Comparison of ENCODE assay signal across 1 cellular context in genomic region chr7:33761440-33762080, GRCh38.
TF ChIP-seq lines count a peak whose summit lies in the region.

No MANE protein-coding gene starts in this region.

TF ChIP-seq in H1, 55 proteins besides CTCF, POLR2A, EP300 and RAD21:
- TF ChIP-seq SP2 (IDR thresholded peaks at IDR 0.05; ENCODE audit: low read length) (no peak), SRF (IDR thresholded peaks at IDR 0.05; ENCODE audit: low read depth, low read length) (no peak), CTBP2 (IDR thresholded peaks at IDR 0.05; ENCODE audit: borderline replicate concordance, insufficient read depth, insufficient read length, low read length) (no peak), TAF1 (IDR thresholded peaks at IDR 0.05; ENCODE audit: low read depth, low read length) (no peak), SP1 (IDR thresholded peaks at IDR 0.05; ENCODE audit: low read depth, low read length) (no peak), E2F6 (IDR thresholded peaks at IDR 0.05) (no peak), CHD7 (IDR thresholded peaks at IDR 0.05; ENCODE audit: insufficient replicate concordance, low read length) (no peak), CHD1 (IDR thresholded peaks at IDR 0.05; ENCODE audit: low read depth, low read length) (no peak), JUND (IDR thresholded peaks at IDR 0.05; ENCODE audit: low read length) (no peak), RFX5 (IDR thresholded peaks at IDR 0.05; ENCODE audit: borderline replicate concordance, low read depth, low read length) (no peak), YY1 (IDR thresholded peaks at IDR 0.05; ENCODE audit: low read depth, low read length) (no peak), BRCA1 (IDR thresholded peaks at IDR 0.05; ENCODE audit: low read depth, low read length) (no peak), EZH2 (IDR thresholded peaks at IDR 0.05; ENCODE audit: low read depth, low read length, severe bottlenecking) (no peak), RBBP5 (IDR thresholded peaks at IDR 0.05; ENCODE audit: borderline replicate concordance, low read depth, low read length) (no peak), POU5F1 (IDR thresholded peaks at IDR 0.05; ENCODE audit: low read depth, low read length) (no peak), RXRA (IDR thresholded peaks at IDR 0.05; ENCODE audit: insufficient read depth, low read depth, low read length) (no peak), RNF2 (IDR thresholded peaks at IDR 0.05; ENCODE audit: borderline replicate concordance, low read depth, low read length, missing control alignments, poor library complexity, severe bottlenecking) (no peak), SIN3A (conservative IDR thresholded peaks at IDR 0.05 in 1 of 2, IDR thresholded peaks at IDR 0.05 in 1 of 2; ENCODE audit: low read depth in 1 of 2, low read length in 2 of 2) (no peak), BCL11A (IDR thresholded peaks at IDR 0.05; ENCODE audit: low read depth in 2 of 2, low read length in 2 of 2) (no peak)
